8 cellular contexts compared by ENCODE assay signal in genomic region chr18:48408727-48409590, GRCh38. TPM values are rescaled to one million over a fixed set of nuclear protein-coding genes. Genes with fewer than 3 reads are reported as not detected.
A peak's percentile ranks its signal among the peaks of the same experiment; 100 is the strongest.
DNase-seq lines count a peak whose midpoint lies in the region; ATAC-seq and TF ChIP-seq lines count a peak whose summit lies in the region.

Gene ZBTB7C, minus strand, starts transcription at chr18:48409383.

- no peak within 1 kb of the TSS for H3K27ac ChIP-seq in PC-9
- peak within 1 kb of the TSS; percentile 58 to 68 for H3K27ac ChIP-seq in left lung

- ATAC-seq in left lung: peak; percentile 21

- no peak within 1 kb of the TSS for H3K27ac Mint-ChIP-seq in stimulated activated naive CD8-positive, alpha-beta T cell treated with anti-CD3 and anti-CD28 coated beads, Interleukin-15, Interleukin-2, amounts not matched to agents 100 ng/mL and 50 ng/mL, for 24 hours

- H3K79me2 ChIP-seq in PC-9 (ENCODE audit: low read depth): no peaks in the 10 kb centered on the region

- H3K9me3 ChIP-seq in HAP-1 (no peaks in the 10 kb centered on the region), PC-9 (ENCODE audit: insufficient read depth, low read depth) (no peaks in the 10 kb centered on the region), left lung (no peaks in the 10 kb centered on the region)

- no peaks in the 10 kb centered on the region for H3K36me3 ChIP-seq in HAP-1 (replicated peaks)
- no peaks in the 10 kb centered on the region for H3K36me3 ChIP-seq in PC-9 (ENCODE audit: low read depth)
- no peaks in the 10 kb centered on the region for H3K36me3 ChIP-seq in left lung

- peak; percentile 54 for DNase-seq in COR-L47 (lab: John Stamatoyannopoulos, UW)
- DNase-seq in HAP-1 (ENCODE audit: low spot score in 2 of 2): peak; percentile 18 to 48
- no peak for DNase-seq in PC-9
- DNase-seq in choroid plexus epithelial cell (ENCODE audit: low read depth): peak; percentile 9
- peak in 1 of 2 donors; percentile 85 for DNase-seq in left lung
- no peak for DNase-seq in cortex of kidney (lab: John Stamatoyannopoulos, UW)
- DNase-seq in A172 (ENCODE audit: low spot score): no peak

- peaks cover 11% of the 10 kb centered on the region for H3F3A ChIP-seq in PC-9 (ENCODE audit: insufficient read depth, low read depth)

- peak within 1 kb of the TSS; percentile 98 for H2AFZ ChIP-seq in PC-9

- in situ Hi-C loops in HAP-1 (cut with MboI; ENCODE audit: low sequenced_read_pairs): no loop called here

- H3K36me3 Mint-ChIP-seq in stimulated activated naive CD8-positive, alpha-beta T cell treated with anti-CD3 and anti-CD28 coated beads, Interleukin-15, Interleukin-2, amounts not matched to agents 100 ng/mL and 50 ng/mL, for 24 hours (ENCODE audit: low read depth): no peaks in the 10 kb centered on the region

- H3K27me3 Mint-ChIP-seq in stimulated activated naive CD8-positive, alpha-beta T cell treated with anti-CD3 and anti-CD28 coated beads, Interleukin-15, Interleukin-2, amounts not matched to agents 100 ng/mL and 50 ng/mL, for 24 hours: peaks cover 75% of the 10 kb centered on the region

- peak within 1 kb of the TSS; percentile 71 for H3K4me3 Mint-ChIP-seq in stimulated activated naive CD8-positive, alpha-beta T cell treated with anti-CD3 and anti-CD28 coated beads, Interleukin-15, Interleukin-2, amounts not matched to agents 100 ng/mL and 50 ng/mL, for 24 hours

- H3K4me1 ChIP-seq in HAP-1: no peaks in the 10 kb centered on the region
- H3K4me1 ChIP-seq in PC-9 (replicated peaks; ENCODE audit: insufficient read depth): peaks cover 19% of the 10 kb centered on the region
- H3K4me1 ChIP-seq in left lung: peaks cover 0 to 22% of the 10 kb centered on the region in 2 donors

- TF ChIP-seq CTCF in PC-9 (conservative IDR thresholded peaks at IDR 0.05): no peak
- no peak for TF ChIP-seq CTCF in choroid plexus epithelial cell (conservative IDR thresholded peaks at IDR 0.05; ENCODE audit: low read depth, low read length)
- TF ChIP-seq CTCF in left lung (IDR thresholded peaks at IDR 0.05): no peak

- peak within 1 kb of the TSS; percentile 96 for H3K4me2 ChIP-seq in PC-9

- no peaks in the 10 kb centered on the region for H3K9me2 ChIP-seq in PC-9 (ENCODE audit: insufficient read depth)

- peak within 1 kb of the TSS; percentile 42 for H3K4me3 ChIP-seq in HAP-1
- H3K4me3 ChIP-seq in PC-9: peak within 1 kb of the TSS; percentile 99
- peak within 1 kb of the TSS; percentile 70 for H3K4me3 ChIP-seq in choroid plexus epithelial cell (ENCODE audit: low read depth, low read length)
- H3K4me3 ChIP-seq in left lung: peak within 1 kb of the TSS; percentile 82 to 83

- intact Hi-C loops in PC-9 (cut with micrococcal nuclease; ENCODE audit: unreplicated experiment): no loop called here
- intact Hi-C loops in left lung (cut with DNase I): no loop called here

- H3K27me3 ChIP-seq in HAP-1 (ENCODE audit: low read depth): peaks cover 49% of the 10 kb centered on the region
- no peaks in the 10 kb centered on the region for H3K27me3 ChIP-seq in PC-9 (ENCODE audit: insufficient read depth, low read depth)
- peaks cover 32 to 87% of the 10 kb centered on the region in 2 donors for H3K27me3 ChIP-seq in left lung

- H4K20me1 ChIP-seq in PC-9 (ENCODE audit: insufficient read depth): no peaks in the 10 kb centered on the region

- H3K4me1 Mint-ChIP-seq in stimulated activated naive CD8-positive, alpha-beta T cell treated with anti-CD3 and anti-CD28 coated beads, Interleukin-15, Interleukin-2, amounts not matched to agents 100 ng/mL and 50 ng/mL, for 24 hours (ENCODE audit: low read depth): peaks cover 14% of the 10 kb centered on the region

- POLR2A ChIA-PET in PC-9 (lab: Charles Lee; ENCODE audit: unreplicated experiment): no interaction called here

- CTCF ChIA-PET in PC-9 (lab: Charles Lee): no interaction called here

- no TSS peak for BruUV-seq in PC-9 (replicated peaks; lab: Mats Ljungman, UMichigan)

- H3K9me3 Mint-ChIP-seq in stimulated activated naive CD8-positive, alpha-beta T cell treated with anti-CD3 and anti-CD28 coated beads, Interleukin-15, Interleukin-2, amounts not matched to agents 100 ng/mL and 50 ng/mL, for 24 hours: no peaks in the 10 kb centered on the region

RNA-seq across cellular contexts. Expression of gene ZBTB7C, which starts in this region (rescaled TPM):
- not detected in 2 replicates for total RNA-seq in PC-9 (2021)
- total RNA-seq in left lung: 1 to 10 TPM; 7.5 to 8.7 TPM
- 1.4 and 3.4 TPM in 2 replicates for total RNA-seq in A172 (2014; rRNA removed; shearing (Covaris generic))

Comparison
In these comparisons a context has a peak if more than half of its experiments do, and no peak if none do; other contexts are left out.
1. DNase-seq: peak in COR-L47 (single experiment), HAP-1 (2 of 2) and choroid plexus epithelial cell (single experiment); none in PC-9 (0 of 2), cortex of kidney (single experiment) and A172 (single experiment).
2. H3K4me3 ChIP-seq: peak in every context shown above with its lines; median percentile 99 in PC-9; 82 in left lung; 70 in choroid plexus epithelial cell; 42 in HAP-1.